ENCODE assay signal across 9 cellular contexts in the genomic region with DNA sequence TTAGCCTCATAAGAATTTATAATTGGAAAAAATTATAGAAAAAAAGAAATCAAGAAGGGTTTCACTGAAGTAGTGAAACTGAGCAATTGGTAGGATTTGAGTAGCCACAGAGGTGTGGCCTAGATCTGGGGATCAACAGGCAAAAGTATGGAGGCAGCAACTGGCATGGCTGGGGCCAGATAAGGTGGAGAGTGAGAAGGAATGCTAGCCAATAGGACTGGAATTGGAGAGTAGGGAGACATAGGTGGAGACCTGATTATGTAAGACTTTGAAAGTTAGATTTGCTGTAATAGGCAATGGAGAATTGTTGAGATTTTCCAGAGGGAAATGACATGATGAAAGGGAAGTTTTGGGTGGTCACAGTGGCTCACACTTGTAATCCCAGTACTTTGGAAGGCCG.
"Had no signal": no experiment of that assay in that cellular context is flagged by ENCODE, and none has a peak within 500 bp of the region (broad histone marks: within the 10 kb centered on the region; RNA-seq: fewer than 3 reads in every experiment).

No MANE protein-coding gene starts in this region.

- ATAC-seq: GM23338, HCT116, HepG2 had no signal

- H3K4me1 ChIP-seq: HAP-1 had no signal

- H3K9ac ChIP-seq: KMS-11 had no signal

- DNase-seq: H7, Karpas-422, KBM-7 had no signal

- H3K27ac ChIP-seq: HL-60, KMS-11 had no signal

- H3K4me2 ChIP-seq: GM23338, KMS-11 had no signal

- H3K4me3 ChIP-seq: GM23338, HAP-1 had no signal

- H3K36me3 ChIP-seq: HAP-1 had no signal

- H2AFZ ChIP-seq: GM23338 had no signal

- FAIRE-seq: HepG2 had no signal
